ENCODE assay signal across 1 cellular context in genomic region chr19:3459322-3459881, GRCh38.
TF ChIP-seq lines count a peak whose summit lies in the region.

No MANE protein-coding gene starts in this region.

TF ChIP-seq in GM23338, 12 proteins besides CTCF, POLR2A, EP300 and RAD21:
- TF ChIP-seq ZNF462 (CRISPR knock-in tag; IDR thresholded peaks at IDR 0.05): no peak
